ENCODE assay signal across 17 cellular contexts in the genomic region with DNA sequence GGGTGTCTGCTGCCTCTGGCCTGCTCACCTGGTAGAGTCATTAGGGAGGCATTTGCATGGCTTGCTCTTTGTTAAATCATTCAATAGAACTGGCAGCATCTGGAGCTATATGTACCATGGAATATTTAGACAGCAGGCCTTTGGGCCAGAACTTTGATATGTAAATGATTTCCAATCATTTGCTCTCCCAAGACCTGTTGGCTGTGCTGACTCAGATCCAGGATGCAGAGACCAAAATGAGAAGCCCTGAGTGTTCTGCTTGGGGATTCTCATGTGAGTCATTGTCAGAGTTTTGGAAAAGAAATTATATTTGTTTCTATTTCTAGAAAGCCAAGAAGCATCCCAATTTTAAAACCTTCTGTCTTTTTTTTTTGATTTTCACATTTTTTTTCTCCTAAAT.
DNase-seq lines count a peak whose midpoint lies in the region; ATAC-seq and TF ChIP-seq lines count a peak whose summit lies in the region.
"Had no signal": no experiment of that assay in that cellular context is flagged by ENCODE, and none has a peak within 500 bp of the region (broad histone marks: within the 10 kb centered on the region; RNA-seq: fewer than 3 reads in every experiment).

No MANE protein-coding gene starts in this region.

- H4K20me1 ChIP-seq in GM23248 (ENCODE audit: insufficient read depth) (no peaks in the 10 kb centered on the region), SK-N-SH (ENCODE audit: insufficient read depth) (no peaks in the 10 kb centered on the region), neural progenitor cell (ENCODE audit: low read depth) (no peaks in the 10 kb centered on the region)

- POLR2A ChIA-PET in SK-N-SH (lab: Yijun Ruan, JAX): no interaction called here

- no peak for ATAC-seq in HG03280 (IDR thresholded peaks at IDR 0.05; ENCODE audit: unreplicated experiment)
- ATAC-seq in HG02798 (IDR thresholded peaks at IDR 0.05; ENCODE audit: poor library complexity, unreplicated experiment): no peak
- ATAC-seq: naive thymus-derived CD4-positive, alpha-beta T cell had no signal

- no peak overlapping the region for H2AFZ ChIP-seq in GM23248
- H2AFZ ChIP-seq in SK-N-SH (ENCODE audit: low read depth): no peak overlapping the region; the same call in 1 of the 2 replicates
- H2AFZ ChIP-seq in neural progenitor cell (replicated peaks): no peak overlapping the region

- CTCF ChIA-PET in SK-N-SH (lab: Yijun Ruan, JAX): interaction anchor here (1.1 kb wide), 1 partner anchor 255 kb away, joined by 3 read pairs; no protein-coding TSS in a partner anchor

- no peaks in the 10 kb centered on the region for H3K27me3 ChIP-seq in GM23248 (replicated peaks; ENCODE audit: insufficient read depth)
- no peaks in the 10 kb centered on the region for H3K27me3 ChIP-seq in SK-N-SH (ENCODE audit: insufficient read depth)
- H3K27me3 ChIP-seq in neural progenitor cell: no peaks in the 10 kb centered on the region

- H3K4me3 ChIP-seq in GM23248: no peak overlapping the region
- H3K4me3 ChIP-seq in SK-N-SH (ENCODE audit: low read depth in 2 of 2, low read length in 1 of 2): no peak overlapping the region
- no peak overlapping the region for H3K4me3 ChIP-seq in fibroblast of the aortic adventitia (ENCODE audit: low read depth, low read length)
- no peak overlapping the region for H3K4me3 ChIP-seq in skeletal muscle cell (ENCODE audit: low read depth, low read length)
- no peak overlapping the region for H3K4me3 ChIP-seq in neural progenitor cell
- H3K4me3 ChIP-seq: left ventricle myocardium inferior had no signal

- no peaks in the 10 kb centered on the region for H3K27me3 Mint-ChIP-seq in neural progenitor cell (ENCODE audit: insufficient read depth, low read depth)
- H3K27me3 Mint-ChIP-seq: central memory CD8-positive, alpha-beta T cell; IgD-negative memory B cell; naive thymus-derived CD4-positive, alpha-beta T cell had no signal

- 0 out of 2 replicates have a peak, but pooled peaks cover 6% of the 10 kb centered on the region for H3F3A ChIP-seq in GM23248 (ENCODE audit: insufficient read depth)
- peaks cover 8% of the 10 kb centered on the region for H3F3A ChIP-seq in SK-N-SH (replicated peaks; ENCODE audit: insufficient read depth)
- no peaks in the 10 kb centered on the region for H3F3A ChIP-seq in neural progenitor cell (ENCODE audit: low read depth)

- H3K4me1 Mint-ChIP-seq in neural progenitor cell: no peaks in the 10 kb centered on the region
- H3K4me1 Mint-ChIP-seq: CD14-positive monocyte; central memory CD8-positive, alpha-beta T cell; IgD-negative memory B cell; naive thymus-derived CD4-positive, alpha-beta T cell had no signal

- peaks cover 12% of the 10 kb centered on the region for H3K9me3 Mint-ChIP-seq in neural progenitor cell
- H3K9me3 Mint-ChIP-seq: central memory CD8-positive, alpha-beta T cell; T-helper 1 cell treated with Interleukin-12 subunit alpha and Interleukin-12 subunit beta and Interleukin-4 antibody, amounts not matched to agents 30 μg/mL and 1 μg/mL, for 36 hours had no signal

- H3K9me3 ChIP-seq in GM23248 (ENCODE audit: low read depth) (no peaks in the 10 kb centered on the region), SK-N-SH (no peaks in the 10 kb centered on the region), neural progenitor cell (ENCODE audit: low read depth) (no peaks in the 10 kb centered on the region)

- no peak overlapping the region for H3K27ac Mint-ChIP-seq in neural progenitor cell
- H3K27ac Mint-ChIP-seq: activated naive CD4-positive, alpha-beta T cell treated with anti-CD3 and anti-CD28 coated beads for 36 hours; CD14-positive monocyte; IgD-negative memory B cell; T-helper 1 cell treated with Interleukin-12 subunit alpha and Interleukin-12 subunit beta and Interleukin-4 antibody, amounts not matched to agents 30 μg/mL and 1 μg/mL, for 36 hours had no signal

- peak overlapping the region; percentile 54 for H3K27ac ChIP-seq in GM23248
- peak overlapping the region in 1 of 2 experiments; percentile 27; a peak in 1 of 4 replicates for H3K27ac ChIP-seq in SK-N-SH (ENCODE audit: low read depth in 2 of 2, low read length in 1 of 2)
- no peak overlapping the region for H3K27ac ChIP-seq in neural progenitor cell
- H3K27ac ChIP-seq: left ventricle myocardium inferior had no signal

- H3K4me1 ChIP-seq in GM23248 (ENCODE audit: insufficient read depth): peaks cover 15% of the 10 kb centered on the region
- peaks cover 0 to 10% of the 10 kb centered on the region in 2 experiments; a peak in 3 of 4 replicates for H3K4me1 ChIP-seq in SK-N-SH (ENCODE audit: control insufficient read depth in 1 of 2, insufficient read depth in 2 of 2, low read depth in 1 of 2, low read length in 1 of 2)
- H3K4me1 ChIP-seq in neural progenitor cell: no peaks in the 10 kb centered on the region

- H3K79me2 ChIP-seq in GM23248 (ENCODE audit: insufficient read depth) (no peaks in the 10 kb centered on the region), SK-N-SH (ENCODE audit: insufficient read depth) (no peaks in the 10 kb centered on the region), neural progenitor cell (ENCODE audit: low read depth) (no peaks in the 10 kb centered on the region)

- H3K9ac ChIP-seq in GM23248 (no peak overlapping the region), SK-N-SH (no peak overlapping the region), neural progenitor cell (no peak overlapping the region)

- in situ Hi-C loops in GM23248 (cut with MboI): no loop called here

- H3K9me2 ChIP-seq in GM23248 (ENCODE audit: insufficient read depth) (no peaks in the 10 kb centered on the region), SK-N-SH (no peaks in the 10 kb centered on the region)

- H3K4me2 ChIP-seq in GM23248 (ENCODE audit: unreplicated experiment): peak overlapping the region; percentile 59
- peak overlapping the region; percentile 26; the same call in 1 of the 2 replicates for H3K4me2 ChIP-seq in SK-N-SH
- no peak overlapping the region for H3K4me2 ChIP-seq in neural progenitor cell

- TF ChIP-seq RAD21 in SK-N-SH (IDR thresholded peaks at IDR 0.05; ENCODE audit: low read length): no peak

- DNase-seq in GM23248 (peak; percentile 84), SK-N-SH (no peak), fibroblast of the aortic adventitia (ENCODE audit: low read depth) (peak; percentile 58), skeletal muscle cell (ENCODE audit: low read depth) (peak; percentile 27), neural progenitor cell (ENCODE audit: low spot score) (no peak), NCI-H1436 (lab: John Stamatoyannopoulos, UW) (no peak)
- DNase-seq: activated CD4-positive, CD25-positive, alpha-beta regulatory T cell treated with anti-CD3 and anti-CD28 coated beads, Interleukin-2, amount 50 U/mL, for 72 hours; activated naive CD4-positive, alpha-beta T cell treated with anti-CD3 and anti-CD28 coated beads for 36 hours; left ventricle myocardium inferior; naive thymus-derived CD4-positive, alpha-beta T cell; stimulated activated CD4-positive, alpha-beta T cell treated with anti-CD3 and anti-CD28 coated beads, Interleukin-1b, Interleukin-23, amount 100 ng/mL, for 48 hours had no signal

- H3K36me3 Mint-ChIP-seq in neural progenitor cell: no peaks in the 10 kb centered on the region
- H3K36me3 Mint-ChIP-seq: CD14-positive monocyte had no signal

- no peak for TF ChIP-seq EP300 in SK-N-SH (IDR thresholded peaks at IDR 0.05; ENCODE audit: borderline replicate concordance in 1 of 2, low read depth in 1 of 2, low read length in 1 of 2)

- TF ChIP-seq CTCF in SK-N-SH (IDR thresholded peaks at IDR 0.05): no peak
- no peak for TF ChIP-seq CTCF in fibroblast of the aortic adventitia (IDR thresholded peaks at IDR 0.05; ENCODE audit: insufficient read depth, low read length)
- no peak for TF ChIP-seq CTCF in neural progenitor cell (IDR thresholded peaks at IDR 0.05)

- H3K36me3 ChIP-seq in GM23248 (ENCODE audit: low read depth): no peaks in the 10 kb centered on the region
- H3K36me3 ChIP-seq in SK-N-SH (replicated peaks in 1 of 2; ENCODE audit: control insufficient read depth in 1 of 2, insufficient read depth in 2 of 2, low read length in 1 of 2): no peaks in the 10 kb centered on the region
- no peaks in the 10 kb centered on the region for H3K36me3 ChIP-seq in neural progenitor cell
- H3K36me3 ChIP-seq: left ventricle myocardium inferior had no signal

- no peak overlapping the region for H3K4me3 Mint-ChIP-seq in neural progenitor cell
- H3K4me3 Mint-ChIP-seq: activated naive CD4-positive, alpha-beta T cell treated with anti-CD3 and anti-CD28 coated beads for 36 hours; CD14-positive monocyte; central memory CD8-positive, alpha-beta T cell; IgD-negative memory B cell; naive thymus-derived CD4-positive, alpha-beta T cell; T-helper 1 cell treated with Interleukin-12 subunit alpha and Interleukin-12 subunit beta and Interleukin-4 antibody, amounts not matched to agents 30 μg/mL and 1 μg/mL, for 36 hours had no signal

TF ChIP-seq in SK-N-SH, 30 proteins besides CTCF, POLR2A, EP300 and RAD21 (continues in another document):
- peak; percentile 44; the same call in 1 of the 2 replicates for TF ChIP-seq FOSL2 (IDR thresholded peaks at IDR 0.05; ENCODE audit: borderline replicate concordance, low read depth)
- TF ChIP-seq ZBTB33 (IDR thresholded peaks at IDR 0.05; ENCODE audit: borderline replicate concordance, low read depth): no peak
- TF ChIP-seq RCOR1 (IDR thresholded peaks at IDR 0.05; ENCODE audit: low read length): no peak
- TF ChIP-seq CHD2 (IDR thresholded peaks at IDR 0.05; ENCODE audit: low read length, partially characterized antibody): no peak
- no peak for TF ChIP-seq TEAD4 (IDR thresholded peaks at IDR 0.05; ENCODE audit: borderline replicate concordance, insufficient read depth)
- no peak for TF ChIP-seq FOXM1 (IDR thresholded peaks at IDR 0.05; ENCODE audit: low read depth)

Comparison
In these comparisons a context has a peak if more than half of its experiments do, and no peak if none do; other contexts are left out.
1. DNase-seq: peak in GM23248 (single experiment), fibroblast of the aortic adventitia (single experiment) and skeletal muscle cell (single experiment); none in SK-N-SH (single experiment), neural progenitor cell (single experiment) and NCI-H1436 (single experiment).